In the genomic region with DNA sequence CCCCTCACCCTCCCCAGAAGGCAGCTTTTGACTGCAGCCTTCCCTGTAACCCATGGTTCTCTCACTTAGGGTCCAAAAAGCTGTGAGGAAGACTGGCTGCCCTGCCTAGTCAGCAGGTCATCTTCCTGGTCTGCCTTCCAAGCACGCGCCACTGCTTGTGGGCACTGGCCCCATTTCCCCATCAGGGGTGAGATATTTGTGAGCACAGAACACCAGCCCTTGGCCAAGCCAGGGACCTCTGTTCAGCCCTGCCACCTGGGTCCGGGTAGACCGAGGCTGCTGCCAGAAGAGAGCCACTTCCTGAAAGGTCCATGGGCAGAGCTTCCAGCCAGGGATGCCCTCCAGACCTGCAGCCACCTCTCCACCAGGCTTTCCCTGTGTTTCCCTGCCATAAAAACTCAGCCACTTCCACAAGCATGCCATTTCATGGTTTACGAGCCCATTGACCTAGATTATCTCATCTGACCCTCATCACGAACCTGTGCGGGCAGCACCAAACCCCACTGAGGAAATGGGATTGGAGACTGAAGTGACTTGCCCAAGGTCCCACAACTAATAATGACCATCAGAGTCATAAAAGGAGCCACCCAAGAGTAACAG, we compare ENCODE assay signal across 20 cellular contexts. TPM values are rescaled to one million over a fixed set of nuclear protein-coding genes. Genes with fewer than 3 reads are reported as not detected.
"Had no signal": no experiment of that assay in that cellular context is flagged by ENCODE, and none has a peak within 500 bp of the region (broad histone marks: within the 10 kb centered on the region; RNA-seq: fewer than 3 reads in every experiment).

No MANE protein-coding gene starts in this region.

- H3K4me1 Mint-ChIP-seq: activated naive CD8-positive, alpha-beta T cell treated with anti-CD3 and anti-CD28 coated beads, Interleukin-2, amount 50 U/mL, for 24 hours; naive thymus-derived CD8-positive, alpha-beta T cell had no signal

- H3K9me3 ChIP-seq: heart right ventricle, neutrophil, tibial nerve, uterus had no signal

- H3K4me3 Mint-ChIP-seq: activated CD4-positive, alpha-beta T cell treated with anti-CD3 and anti-CD28 coated beads, Interleukin-2, amount 10 ng/mL, durations not matched to agents 7 days and 5 days; activated naive CD4-positive, alpha-beta T cell treated with anti-CD3 and anti-CD28 coated beads, Interleukin-2, amount 10 ng/mL, durations not matched to agents 7 days and 5 days; activated naive CD8-positive, alpha-beta T cell treated with anti-CD3 and anti-CD28 coated beads, Interleukin-2, amount 50 U/mL, for 24 hours; brain; naive thymus-derived CD8-positive, alpha-beta T cell; T-helper 1 cell treated with Interleukin-12 subunit alpha and Interleukin-12 subunit beta and Interleukin-4 antibody, amounts not matched to agents 30 μg/mL and 1 μg/mL, for 36 hours had no signal

- H3K27me3 ChIP-seq: neutrophil, tibial nerve, uterus had no signal

- H3K36me3 ChIP-seq: heart right ventricle, neutrophil, tibial nerve, uterus had no signal

- H3K4me3 ChIP-seq: coronary artery, heart right ventricle, tibial nerve, uterus had no signal

- H3K4me1 ChIP-seq: uterus had no signal

- H3K36me3 Mint-ChIP-seq: activated naive CD4-positive, alpha-beta T cell treated with anti-CD3 and anti-CD28 coated beads, Interleukin-2, amount 10 ng/mL, durations not matched to agents 7 days and 5 days; brain; naive thymus-derived CD8-positive, alpha-beta T cell had no signal

- H3K27ac ChIP-seq: heart right ventricle, neutrophil, tibial nerve, uterus had no signal

- H3K9me3 Mint-ChIP-seq: activated CD4-positive, alpha-beta T cell treated with anti-CD3 and anti-CD28 coated beads, Interleukin-2, amount 10 ng/mL, durations not matched to agents 7 days and 5 days; activated naive CD4-positive, alpha-beta T cell treated with anti-CD3 and anti-CD28 coated beads, Interleukin-2, amount 10 ng/mL, durations not matched to agents 7 days and 5 days; activated naive CD8-positive, alpha-beta T cell treated with anti-CD3 and anti-CD28 coated beads, Interleukin-2, amount 50 U/mL, for 24 hours; T-helper 1 cell treated with Interleukin-12 subunit alpha and Interleukin-12 subunit beta and Interleukin-4 antibody, amounts not matched to agents 30 μg/mL and 1 μg/mL, for 36 hours had no signal

- DNase-seq: activated CD4-positive, alpha-beta T cell treated with anti-CD3 and anti-CD28 coated beads, Interleukin-2, amount 10 ng/mL, durations not matched to agents 7 days and 5 days; activated CD8-positive, alpha-beta memory T cell treated with anti-CD3 and anti-CD28 coated beads for 24 hours; activated CD8-positive, alpha-beta memory T cell treated with anti-CD3 and anti-CD28 coated beads, Interleukin-2, amount 50 U/mL, for 48 hours; activated effector memory CD4-positive, alpha-beta T cell treated with Interleukin-2 at 50 U/mL for 16 hours; activated naive CD4-positive, alpha-beta T cell treated with anti-CD3 and anti-CD28 coated beads, Interleukin-2, amount 10 ng/mL, durations not matched to agents 7 days and 5 days; activated naive CD8-positive, alpha-beta T cell treated with anti-CD3 and anti-CD28 coated beads, Interleukin-2, amount 50 U/mL, for 24 hours; activated T-cell treated with anti-CD3 and anti-CD28 coated beads, Interleukin-2, amount 50 U/mL, for 48 hours; anterior cingulate cortex; heart right ventricle; naive thymus-derived CD8-positive, alpha-beta T cell; retina; stimulated activated CD4-positive, alpha-beta T cell treated with anti-CD3 and anti-CD28 coated beads, Interleukin-2, amount 100 ng/mL, for 24 hours; stimulated activated naive CD8-positive, alpha-beta T cell treated with anti-CD3 and anti-CD28 coated beads, Interleukin-15, Interleukin-2, amounts not matched to agents 100 U/mL and 50 U/mL, for 24 hours had no signal

- ATAC-seq: activated CD4-positive, CD25-positive, alpha-beta regulatory T cell treated with anti-CD3 and anti-CD28 coated beads, Interleukin-2, amount 50 U/mL, for 24 hours; activated naive CD8-positive, alpha-beta T cell treated with anti-CD3 and anti-CD28 coated beads, Interleukin-2, amount 50 U/mL, for 24 hours; naive thymus-derived CD8-positive, alpha-beta T cell; stimulated activated naive CD8-positive, alpha-beta T cell treated with anti-CD3 and anti-CD28 coated beads, Interleukin-15, Interleukin-2, amounts not matched to agents 100 U/mL and 50 U/mL, for 24 hours had no signal

- H3K27ac Mint-ChIP-seq: activated CD4-positive, alpha-beta T cell treated with anti-CD3 and anti-CD28 coated beads, Interleukin-2, amount 10 ng/mL, durations not matched to agents 7 days and 5 days; activated naive CD4-positive, alpha-beta T cell treated with anti-CD3 and anti-CD28 coated beads, Interleukin-2, amount 10 ng/mL, durations not matched to agents 7 days and 5 days; activated naive CD8-positive, alpha-beta T cell treated with anti-CD3 and anti-CD28 coated beads, Interleukin-2, amount 50 U/mL, for 24 hours; T-helper 1 cell treated with Interleukin-12 subunit alpha and Interleukin-12 subunit beta and Interleukin-4 antibody, amounts not matched to agents 30 μg/mL and 1 μg/mL, for 36 hours had no signal

RNA-seq across cellular contexts. Expression of a gene that starts 40.5 kb away (rescaled TPM):
- total RNA-seq: activated CD4-positive, alpha-beta T cell treated with anti-CD3 and anti-CD28 coated beads, Interleukin-2, amount 10 ng/mL, durations not matched to agents 7 days and 5 days; naive thymus-derived CD8-positive, alpha-beta T cell had no signal
- polyA plus RNA-seq: naive thymus-derived CD8-positive, alpha-beta T cell had no signal
